28 cellular contexts compared by ENCODE assay signal in the genomic region with DNA sequence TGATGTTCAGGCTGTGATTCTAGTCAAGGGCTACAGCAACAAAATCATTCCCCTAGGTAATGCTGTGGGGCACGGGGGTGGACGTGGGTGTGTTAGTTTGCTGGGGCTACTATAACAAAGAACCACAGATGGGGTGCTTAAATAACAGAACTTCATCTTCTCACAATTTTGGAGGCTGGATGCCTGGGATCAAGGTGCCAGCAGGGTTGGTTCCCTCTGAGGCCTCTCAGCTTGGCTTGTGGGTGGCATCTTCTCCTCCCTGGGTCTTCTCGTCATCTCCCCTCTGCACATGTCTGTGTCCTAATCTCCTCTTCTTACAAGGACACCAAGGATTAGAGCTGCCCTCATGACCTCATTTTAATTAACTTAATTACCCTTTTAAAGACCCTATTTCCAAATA.
"Had no signal": no experiment of that assay in that cellular context is flagged by ENCODE, and none has a peak within 500 bp of the region (broad histone marks: within the 10 kb centered on the region; RNA-seq: fewer than 3 reads in every experiment).

No MANE protein-coding gene starts in this region.

- H3K4me3 Mint-ChIP-seq: immature natural killer cell; mesothelial cell of epicardium; naive B cell; natural killer cell; nephron progenitor cell; stimulated activated naive CD8-positive, alpha-beta T cell treated with anti-CD3 and anti-CD28 coated beads, Interleukin-15, Interleukin-2, amounts not matched to agents 100 ng/mL and 50 ng/mL, for 24 hours had no signal

- H3K9me3 ChIP-seq: left lung, pancreas, prostate gland, thyroid gland, transverse colon, upper lobe of right lung had no signal

- H3K27me3 ChIP-seq: left lung, pancreas, thyroid gland, transverse colon, upper lobe of right lung had no signal

- H3K4me3 ChIP-seq: left lung, lung, pancreas, prostate gland, skin epidermis, thyroid gland, transverse colon, upper lobe of right lung had no signal

- H3K27me3 Mint-ChIP-seq: naive B cell; stimulated activated naive CD8-positive, alpha-beta T cell treated with anti-CD3 and anti-CD28 coated beads, Interleukin-15, Interleukin-2, amounts not matched to agents 100 ng/mL and 50 ng/mL, for 24 hours had no signal

- H3K27ac ChIP-seq: left lung, pancreas, prostate gland, skin epidermis, thyroid gland, transverse colon, upper lobe of right lung had no signal

- ATAC-seq: left colon, left lung, natural killer cell, pancreas, right cardiac atrium, sciatic nerve, upper lobe of right lung had no signal

- H3K4me1 ChIP-seq: prostate gland had no signal

- H3K36me3 ChIP-seq: pancreas, prostate gland, thyroid gland, transverse colon, upper lobe of right lung had no signal

- H3K9me3 Mint-ChIP-seq: immature natural killer cell; mesothelial cell of epicardium; naive B cell; natural killer cell; nephron progenitor cell; stimulated activated naive CD8-positive, alpha-beta T cell treated with anti-CD3 and anti-CD28 coated beads, Interleukin-15, Interleukin-2, amounts not matched to agents 100 ng/mL and 50 ng/mL, for 24 hours had no signal

- DNase-seq: hypothalamus; immature natural killer cell; kidney; left colon; left lung; mesendoderm; naive B cell; natural killer cell; nephron progenitor cell; pancreas; posterior cingulate gyrus; retina; right cardiac atrium; stimulated activated CD4-positive, alpha-beta T cell treated with anti-CD3 and anti-CD28 coated beads, Interleukin-12 subunit alpha, Interleukin-12 subunit beta, amount 100 ng/mL, for 4 hours; stimulated activated CD4-positive, alpha-beta T cell treated with anti-CD3 and anti-CD28 coated beads, Interleukin-15, amount 100 ng/mL, for 24 hours; stimulated activated CD4-positive, alpha-beta T cell treated with anti-CD3 and anti-CD28 coated beads, Interleukin-2, amount 100 ng/mL, for 24 hours; stimulated activated CD4-positive, alpha-beta T cell treated with anti-CD3 and anti-CD28 coated beads, Interleukin-4, amount 100 ng/mL, for 1 hour; stimulated activated naive CD4-positive, alpha-beta T cell; substantia nigra; thyroid gland; transverse colon; upper lobe of right lung had no signal

- H3K27ac Mint-ChIP-seq: immature natural killer cell; mesothelial cell of epicardium; naive B cell; natural killer cell; nephron progenitor cell; stimulated activated naive CD8-positive, alpha-beta T cell treated with anti-CD3 and anti-CD28 coated beads, Interleukin-15, Interleukin-2, amounts not matched to agents 100 ng/mL and 50 ng/mL, for 24 hours had no signal

- H3K36me3 Mint-ChIP-seq: mesothelial cell of epicardium, natural killer cell had no signal
